In the genomic region with DNA sequence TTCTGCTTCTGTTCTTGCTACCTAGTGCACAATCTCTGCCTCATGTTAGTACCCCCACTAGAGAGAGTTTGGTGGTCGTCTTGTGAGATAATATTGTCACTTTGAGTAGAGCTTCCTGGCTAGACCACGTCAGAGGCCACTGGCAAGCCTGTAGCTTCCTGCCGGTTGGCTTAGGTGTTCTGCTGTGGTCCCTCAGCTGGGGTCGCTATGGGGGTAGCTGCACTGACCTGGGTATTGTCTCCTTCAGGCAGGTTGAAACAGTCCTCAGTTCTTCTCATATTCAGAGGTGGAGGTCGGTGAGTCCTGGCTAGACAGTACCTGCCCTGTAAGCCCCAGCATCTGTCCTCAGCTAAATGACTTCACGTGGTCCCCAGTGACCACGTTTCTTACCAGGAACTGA, we compare ENCODE assay signal across 19 cellular contexts.
DNase-seq lines count a peak whose midpoint lies in the region; ATAC-seq and TF ChIP-seq lines count a peak whose summit lies in the region.
"Had no signal": no experiment of that assay in that cellular context is flagged by ENCODE, and none has a peak within 500 bp of the region (broad histone marks: within the 10 kb centered on the region; RNA-seq: fewer than 3 reads in every experiment).

No MANE protein-coding gene starts in this region.

- intact Hi-C loops in natural killer cell (cut with micrococcal nuclease): no loop called here
- intact Hi-C loops in esophagus muscularis mucosa (cut with DNase I): no loop called here

- no peak for TF ChIP-seq CTCF in natural killer cell (IDR thresholded peaks at IDR 0.05)
- TF ChIP-seq CTCF in esophagus muscularis mucosa (IDR thresholded peaks at IDR 0.05): no peak
- TF ChIP-seq CTCF in lung (IDR thresholded peaks at IDR 0.05; ENCODE audit: control extremely low read depth, extremely low read depth): no peak

- H3K36me3 ChIP-seq in esophagus muscularis mucosa (no peaks in the 10 kb centered on the region), lung (ENCODE audit: control insufficient read depth in 2 of 2, insufficient read depth in 2 of 2, low read length in 2 of 2) (no peaks in the 10 kb centered on the region)
- H3K36me3 ChIP-seq: BLaER1 treated with 17β-estradiol and CSF1 and Interleukin-3, amounts not matched to agents 10 nM and 100 nM had no signal

- H3K36me3 Mint-ChIP-seq in natural killer cell treated with Interleukin-12 subunit alpha and Interleukin-12 subunit beta and Interleukin-15 and Interleukin-18, amount 100 ng/mL, for 72 hours: no peaks in the 10 kb centered on the region
- H3K36me3 Mint-ChIP-seq in natural killer cell: no peaks in the 10 kb centered on the region
- H3K36me3 Mint-ChIP-seq: CD8-positive, alpha-beta T cell had no signal

- no peak overlapping the region for H3K4me3 ChIP-seq in esophagus muscularis mucosa
- H3K4me3 ChIP-seq in lung: no peak overlapping the region
- H3K4me3 ChIP-seq: A549; BLaER1 treated with 17β-estradiol and CSF1 and Interleukin-3, amounts not matched to agents 10 nM and 100 nM had no signal

- no peak overlapping the region for H3K27ac Mint-ChIP-seq in natural killer cell treated with Interleukin-12 subunit alpha and Interleukin-12 subunit beta and Interleukin-15 and Interleukin-18, amount 100 ng/mL, for 72 hours
- no peak overlapping the region for H3K27ac Mint-ChIP-seq in natural killer cell
- H3K27ac Mint-ChIP-seq: B cell; CD4-positive, alpha-beta T cell; CD8-positive, alpha-beta T cell had no signal

- TF ChIP-seq EP300 in esophagus muscularis mucosa (IDR thresholded peaks at IDR 0.05): no peak

- peaks cover 19 to 31% of the 10 kb centered on the region in 2 donors for H3K27me3 Mint-ChIP-seq in natural killer cell treated with Interleukin-12 subunit alpha and Interleukin-12 subunit beta and Interleukin-15 and Interleukin-18, amount 100 ng/mL, for 72 hours
- peaks cover 13 to 37% of the 10 kb centered on the region in 2 donors for H3K27me3 Mint-ChIP-seq in natural killer cell (ENCODE audit: low read depth in 2 of 2)

- TF ChIP-seq POLR2A in esophagus muscularis mucosa (IDR thresholded peaks at IDR 0.05; ENCODE audit: low read depth): no peak

- no peaks in the 10 kb centered on the region for H3K4me1 Mint-ChIP-seq in natural killer cell treated with Interleukin-12 subunit alpha and Interleukin-12 subunit beta and Interleukin-15 and Interleukin-18, amount 100 ng/mL, for 72 hours (ENCODE audit: low read depth in 2 of 2)
- no peaks in the 10 kb centered on the region for H3K4me1 Mint-ChIP-seq in natural killer cell
- H3K4me1 Mint-ChIP-seq: B cell had no signal

- peak; percentile 10 to 54 for ATAC-seq in natural killer cell treated with Interleukin-12 subunit alpha and Interleukin-12 subunit beta and Interleukin-15 and Interleukin-18, amount 100 ng/mL, for 72 hours
- ATAC-seq in natural killer cell: no peak
- no peak for ATAC-seq in lung (ENCODE audit: insufficient read depth, low FRiP score)
- no peak for ATAC-seq in HG02938 (IDR thresholded peaks at IDR 0.05; ENCODE audit: unreplicated experiment)
- ATAC-seq in GM19328 (IDR thresholded peaks at IDR 0.05; ENCODE audit: unreplicated experiment): no peak
- ATAC-seq: A549; CD8-positive, alpha-beta T cell had no signal

- no peaks in the 10 kb centered on the region for H3K9me3 ChIP-seq in esophagus muscularis mucosa
- H3K9me3 ChIP-seq in lung (ENCODE audit: control insufficient read depth in 2 of 2, insufficient read depth in 1 of 2, low read length in 1 of 2): peaks cover 0 to 9% of the 10 kb centered on the region in 2 donors
- H3K9me3 ChIP-seq: A549; BLaER1 treated with 17β-estradiol and CSF1 and Interleukin-3, amounts not matched to agents 10 nM and 100 nM; Caco-2 had no signal

- no peak overlapping the region for H3K4me3 Mint-ChIP-seq in natural killer cell treated with Interleukin-12 subunit alpha and Interleukin-12 subunit beta and Interleukin-15 and Interleukin-18, amount 100 ng/mL, for 72 hours
- H3K4me3 Mint-ChIP-seq in natural killer cell: no peak overlapping the region
- H3K4me3 Mint-ChIP-seq: B cell; CD4-positive, alpha-beta T cell; CD8-positive, alpha-beta T cell had no signal

- no peaks in the 10 kb centered on the region for H3K9me3 Mint-ChIP-seq in natural killer cell treated with Interleukin-12 subunit alpha and Interleukin-12 subunit beta and Interleukin-15 and Interleukin-18, amount 100 ng/mL, for 72 hours
- no peaks in the 10 kb centered on the region for H3K9me3 Mint-ChIP-seq in natural killer cell
- H3K9me3 Mint-ChIP-seq: CD4-positive, alpha-beta T cell; CD8-positive, alpha-beta T cell had no signal

- no peak overlapping the region for H3K27ac ChIP-seq in esophagus muscularis mucosa (replicated peaks in 1 of 4)
- H3K27ac ChIP-seq in lung (ENCODE audit: low read depth in 1 of 2, low read length in 1 of 2): no peak overlapping the region
- H3K27ac ChIP-seq: 22Rv1; A549; BLaER1 treated with 17β-estradiol and CSF1 and Interleukin-3, amounts not matched to agents 10 nM and 100 nM; C4-2B had no signal

- H3K27me3 ChIP-seq in esophagus muscularis mucosa (peaks cover 0 to 41% (median 2%) of the 10 kb centered on the region in 4 donors), lung (ENCODE audit: control insufficient read depth, insufficient read depth) (no peaks in the 10 kb centered on the region)
- H3K27me3 ChIP-seq: BLaER1 treated with 17β-estradiol and CSF1 and Interleukin-3, amounts not matched to agents 10 nM and 100 nM had no signal

- DNase-seq in natural killer cell treated with Interleukin-12 subunit alpha and Interleukin-12 subunit beta and Interleukin-15 and Interleukin-18, amount 100 ng/mL, for 72 hours (ENCODE audit: low spot score): no peak
- DNase-seq in natural killer cell (no peak), esophagus muscularis mucosa (ENCODE audit: extremely low spot score) (peak; percentile 74), lung (ENCODE audit: low spot score) (peak; percentile 16), nucleus accumbens (lab: John Stamatoyannopoulos, UW) (no peak)
- DNase-seq: AML-193; Caco-2; Calu3; CD4-positive, alpha-beta T cell; CD8-positive, alpha-beta T cell; DMS79 treated with DMSO at 0.1 percent for 48 hours; GF-D8 had no signal

- H3K4me1 ChIP-seq in esophagus muscularis mucosa (no peaks in the 10 kb centered on the region), lung (ENCODE audit: control insufficient read depth in 2 of 2, insufficient read depth in 2 of 2, low read length in 2 of 2) (no peaks in the 10 kb centered on the region)
- H3K4me1 ChIP-seq: A549, Caco-2 had no signal

- 67% methylated on average over 6 of the region's 7 CpGs for WGBS in esophagus muscularis mucosa
- WGBS in lung, 2 donors: 66 to 69% methylated on average over 7 of the region's 7 CpGs

Comparison
In these comparisons a context has a peak if more than half of its experiments do, and no peak if none do; other contexts are left out.
1. ATAC-seq: peak in natural killer cell treated with Interleukin-12 subunit alpha and Interleukin-12 subunit beta and Interleukin-15 and Interleukin-18, amount 100 ng/mL, for 72 hours (2 of 2); none in natural killer cell (0 of 3), lung (single experiment), HG02938 (single experiment) and GM19328 (single experiment).
2. DNase-seq: peak in esophagus muscularis mucosa (single experiment) and lung (single experiment); none in natural killer cell treated with Interleukin-12 subunit alpha and Interleukin-12 subunit beta and Interleukin-15 and Interleukin-18, amount 100 ng/mL, for 72 hours (single experiment), natural killer cell (single experiment) and nucleus accumbens (0 of 56).